10 cellular contexts compared by ENCODE assay signal in the genomic region with DNA sequence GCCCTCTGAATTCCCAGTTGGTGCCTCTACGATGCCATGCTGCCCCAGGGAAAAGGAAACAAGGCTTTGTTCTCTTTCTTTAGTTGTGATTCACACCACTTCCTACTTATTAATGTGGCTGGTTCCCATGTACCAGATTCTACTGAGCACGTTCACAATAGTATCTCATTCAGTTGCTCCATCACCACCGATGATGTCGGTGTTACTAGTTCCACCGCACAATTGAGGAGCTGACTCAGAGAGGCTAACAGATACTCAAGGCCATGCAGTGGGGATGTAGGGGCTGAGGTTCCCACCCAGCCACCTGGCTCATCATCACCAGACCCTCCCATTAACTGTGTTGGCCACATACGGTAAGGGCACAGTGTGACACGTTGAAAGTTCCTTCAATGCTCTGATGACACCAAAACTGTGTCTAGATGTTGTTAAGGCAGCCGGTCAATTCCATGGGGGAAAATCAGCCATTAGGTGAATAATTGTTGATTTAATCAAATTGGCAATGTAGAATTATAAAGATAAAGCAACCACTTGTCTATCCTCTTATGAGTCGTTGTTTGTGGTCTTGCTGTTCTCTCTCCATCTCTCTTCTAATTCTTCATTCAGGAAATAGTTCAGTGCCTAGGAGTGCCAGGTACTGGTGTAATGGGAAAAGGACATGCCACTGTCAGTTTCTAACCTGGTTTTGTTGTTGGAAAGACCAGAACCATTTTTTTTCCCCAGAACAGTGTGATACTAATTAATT.
DNase-seq lines count a peak whose midpoint lies in the region; ATAC-seq and TF ChIP-seq lines count a peak whose summit lies in the region.
"Had no signal": no experiment of that assay in that cellular context is flagged by ENCODE, and none has a peak within 500 bp of the region (broad histone marks: within the 10 kb centered on the region; RNA-seq: fewer than 3 reads in every experiment).

No MANE protein-coding gene starts in this region.

- H3K4me1 Mint-ChIP-seq in stimulated activated memory B cell treated with anti-CD40 and anti-IgM and Interleukin-4, amounts not matched to agents 10 μg/mL and 1 μg/mL and 100 μg/mL, for 72 hours = no peaks in the 10 kb centered on the region
- peaks cover 14% of the 10 kb centered on the region for H3K4me1 Mint-ChIP-seq in type B pancreatic cell (ENCODE audit: unreplicated experiment)

- H4K20me1 ChIP-seq in BLaER1 = no peaks in the 10 kb centered on the region

- no peak overlapping the region for H3K4me3 ChIP-seq in BLaER1
- H3K4me3 ChIP-seq: adrenal gland had no signal

- DNase-seq in Daoy (ENCODE audit: low read depth) (peak; percentile 85), glomerular visceral epithelial cell (ENCODE audit: extremely low spot score) (peak; percentile 71), T-helper 1 cell (no peak), type B pancreatic cell (ENCODE audit: extremely low spot score, unreplicated experiment) (no peak)
- peak; percentile 47 to 52 for DNase-seq in activated T-cell treated with anti-CD3 and anti-CD28 coated beads, Interleukin-2, amount 50 U/mL, for 48 hours
- DNase-seq: adrenal gland, cortex of kidney, MM.1S had no signal

- H3K36me3 ChIP-seq in BLaER1 = no peaks in the 10 kb centered on the region
- H3K36me3 ChIP-seq: adrenal gland had no signal

- no peak overlapping the region for H3K27ac ChIP-seq in BLaER1
- H3K27ac ChIP-seq: adrenal gland had no signal

- H3K9me3 Mint-ChIP-seq in stimulated activated memory B cell treated with anti-CD40 and anti-IgM and Interleukin-4, amounts not matched to agents 10 μg/mL and 1 μg/mL and 100 μg/mL, for 72 hours = no peaks in the 10 kb centered on the region
- H3K9me3 Mint-ChIP-seq in type B pancreatic cell = peaks cover 9% of the 10 kb centered on the region

- no peak for TF ChIP-seq CTCF in type B pancreatic cell (conservative IDR thresholded peaks at IDR 0.05)

- ATAC-seq in stimulated activated memory B cell treated with anti-CD40 and anti-IgM and Interleukin-4, amounts not matched to agents 10 μg/mL and 1 μg/mL and 100 μg/mL, for 72 hours = no peak

- H3K27me3 Mint-ChIP-seq in stimulated activated memory B cell treated with anti-CD40 and anti-IgM and Interleukin-4, amounts not matched to agents 10 μg/mL and 1 μg/mL and 100 μg/mL, for 72 hours = peaks cover 50% of the 10 kb centered on the region
- H3K27me3 Mint-ChIP-seq in type B pancreatic cell = peaks cover 6% of the 10 kb centered on the region

- no peak overlapping the region for H3K4me3 Mint-ChIP-seq in stimulated activated memory B cell treated with anti-CD40 and anti-IgM and Interleukin-4, amounts not matched to agents 10 μg/mL and 1 μg/mL and 100 μg/mL, for 72 hours
- H3K4me3 Mint-ChIP-seq in type B pancreatic cell = no peak overlapping the region

- H3K4me1 ChIP-seq in BLaER1 = peaks cover 26% of the 10 kb centered on the region
- H3K4me1 ChIP-seq: adrenal gland had no signal

- no peaks in the 10 kb centered on the region for H3K27me3 ChIP-seq in BLaER1
- H3K27me3 ChIP-seq: adrenal gland had no signal

- no peak overlapping the region for H3K9ac ChIP-seq in BLaER1

- no peak overlapping the region for H3K27ac Mint-ChIP-seq in stimulated activated memory B cell treated with anti-CD40 and anti-IgM and Interleukin-4, amounts not matched to agents 10 μg/mL and 1 μg/mL and 100 μg/mL, for 72 hours
- no peak overlapping the region for H3K27ac Mint-ChIP-seq in type B pancreatic cell

- H3K36me3 Mint-ChIP-seq in stimulated activated memory B cell treated with anti-CD40 and anti-IgM and Interleukin-4, amounts not matched to agents 10 μg/mL and 1 μg/mL and 100 μg/mL, for 72 hours = no peaks in the 10 kb centered on the region
- peaks cover 9% of the 10 kb centered on the region for H3K36me3 Mint-ChIP-seq in type B pancreatic cell

- H3K4me2 ChIP-seq in BLaER1 = peak overlapping the region; percentile 14; the same call in 1 of the 2 replicates

- H3K9me3 ChIP-seq in BLaER1 = no peaks in the 10 kb centered on the region
- H3K9me3 ChIP-seq: adrenal gland had no signal

Comparison
In these comparisons a context has a peak if more than half of its experiments do, and no peak if none do; other contexts are left out.
1. DNase-seq: peak in Daoy (single experiment), activated T-cell treated with anti-CD3 and anti-CD28 coated beads, Interleukin-2, amount 50 U/mL, for 48 hours (2 of 2) and glomerular visceral epithelial cell (single experiment); none in T-helper 1 cell (0 of 5) and type B pancreatic cell (single experiment).